In genomic region chr9:101486693-101487442, GRCh38 we compare ENCODE assay signal across 8 cellular contexts. TPM values are rescaled to one million over a fixed set of nuclear protein-coding genes. Genes with fewer than 3 reads are reported as not detected.
DNase-seq lines count a peak whose midpoint lies in the region; ATAC-seq and TF ChIP-seq lines count a peak whose summit lies in the region.

No MANE protein-coding gene starts in this region.

- CTCF ChIA-PET in WTC11 (lab: Charles Lee): interaction anchor here (0.7 to 3.3 kb wide), 17 partner anchors 8 to 80 kb away, joined by 3 to 37 read pairs (median 6); partner anchors contain the start of gene RNF20

- H3K27me3 ChIP-seq in HAP-1 (ENCODE audit: low read depth): no peaks in the 10 kb centered on the region

- peaks cover 22% of the 10 kb centered on the region for H3K4me1 Mint-ChIP-seq in WTC11

- no peaks in the 10 kb centered on the region for H3K36me3 Mint-ChIP-seq in WTC11

- H3K4me3 Mint-ChIP-seq in WTC11: peak overlapping the region; percentile 90

- H3K9me3 ChIP-seq in HAP-1: no peaks in the 10 kb centered on the region

- in situ Hi-C loops in HAP-1 (cut with MboI; ENCODE audit: low sequenced_read_pairs): no loop called here

- POLR2A ChIA-PET in WTC11 (lab: Charles Lee): interaction anchor here (0.7 to 2.7 kb wide), 8 partner anchors 19 to 51 kb away, joined by 3 to 10 read pairs (median 6); partner anchors contain the start of gene RNF20

- DNase-seq in DMS 273 treated with DMSO at 0.1 percent for 48 hours (lab: John Stamatoyannopoulos, UW) (peak; percentile 58), NCI-H1092 treated with DMSO at 0.1 percent for 48 hours (lab: John Stamatoyannopoulos, UW) (peak; percentile 87), WTC11 (ENCODE audit: low spot score) (peak; percentile 82), fibroblast of the conjunctiva (ENCODE audit: low read depth) (peak; percentile 14), myocyte (ENCODE audit: low read depth) (peak; percentile 71), HAP-1 (ENCODE audit: low spot score in 2 of 2) (no peak)

- no peaks in the 10 kb centered on the region for H3K9me3 Mint-ChIP-seq in WTC11

- H3K27ac Mint-ChIP-seq in WTC11: peak overlapping the region; percentile 89

- TF ChIP-seq CTCF in WTC11 (IDR thresholded peaks at IDR 0.05): no peak

- no peaks in the 10 kb centered on the region for H3K4me1 ChIP-seq in HAP-1

- no peaks in the 10 kb centered on the region for H3K36me3 ChIP-seq in HAP-1 (replicated peaks)

- peaks cover 6% of the 10 kb centered on the region for H3K27me3 Mint-ChIP-seq in WTC11 (ENCODE audit: low read depth)

- ATAC-seq in WTC11 (peak; percentile 92), HG03175 (IDR thresholded peaks at IDR 0.05; ENCODE audit: unreplicated experiment) (no peak), GM21576 (IDR thresholded peaks at IDR 0.05; ENCODE audit: unreplicated experiment) (no peak)

- H3K4me3 ChIP-seq in HAP-1: no peak overlapping the region

TF ChIP-seq in WTC11, 78 proteins besides CTCF, POLR2A, EP300 and RAD21 (continues in another document):
- peak; percentile 91; the same call in 1 of the 2 replicates for TF ChIP-seq TP53 (CRISPR knock-in tag; IDR thresholded peaks at IDR 0.05)
- no peak for TF ChIP-seq ATF1 (CRISPR knock-in tag; IDR thresholded peaks at IDR 0.05)
- TF ChIP-seq ZNF416 (CRISPR knock-in tag; IDR thresholded peaks at IDR 0.05): no peak
- TF ChIP-seq CREM (CRISPR knock-in tag; IDR thresholded peaks at IDR 0.05): peak; percentile 79
- TF ChIP-seq GTF2I (CRISPR knock-in tag; conservative IDR thresholded peaks at IDR 0.05): no peak
- no peak for TF ChIP-seq NR1H2 (CRISPR knock-in tag; IDR thresholded peaks at IDR 0.05)
- no peak; the same call in 1 of the 2 replicates for TF ChIP-seq AR (CRISPR knock-in tag; IDR thresholded peaks at IDR 0.05)
- TF ChIP-seq STAT6 (CRISPR knock-in tag; conservative IDR thresholded peaks at IDR 0.05; ENCODE audit: low read depth): no peak
- TF ChIP-seq EMX1 (CRISPR knock-in tag; IDR thresholded peaks at IDR 0.05): no peak
- TF ChIP-seq NFATC4 (CRISPR knock-in tag; IDR thresholded peaks at IDR 0.05): no peak
- TF ChIP-seq ERG (CRISPR knock-in tag; IDR thresholded peaks at IDR 0.05): no peak
- TF ChIP-seq RORB (CRISPR knock-in tag; IDR thresholded peaks at IDR 0.05): no peak
- peak; percentile 98 for TF ChIP-seq MAX (CRISPR knock-in tag; IDR thresholded peaks at IDR 0.05)
- peak; percentile 90 for TF ChIP-seq E2F5 (CRISPR knock-in tag; IDR thresholded peaks at IDR 0.05)
- peak; percentile 67 for TF ChIP-seq CBFB (CRISPR knock-in tag; IDR thresholded peaks at IDR 0.05; ENCODE audit: low read depth)
- peak; percentile 68; the same call in 1 of the 2 replicates for TF ChIP-seq ZNF281 (CRISPR knock-in tag; IDR thresholded peaks at IDR 0.05)
- no peak for TF ChIP-seq ATF2 (CRISPR knock-in tag; IDR thresholded peaks at IDR 0.05; ENCODE audit: borderline replicate concordance, low read depth)
- peak; percentile 85; the same call in 1 of the 2 replicates for TF ChIP-seq ZBTB21 (CRISPR knock-in tag; IDR thresholded peaks at IDR 0.05; ENCODE audit: borderline replicate concordance)

RNA-seq across cellular contexts. Expression of gene RNF20, which starts 46.8 kb away (rescaled TPM):
- total RNA-seq in WTC11 (2021) (46.5 to 52.6 TPM (median 51.8 TPM) in 3 replicates), myocyte (28.8 and 30.3 TPM in 2 replicates)
- 26.8 TPM for polyA plus RNA-seq in myocyte (2012)

RNA-seq across cellular contexts. Expression of gene ALDOB, which starts 51.3 kb away (rescaled TPM):
- total RNA-seq in WTC11 (2021) (0.85 to 1.5 TPM (median 0.94 TPM) in 3 replicates), myocyte (not detected in 2 replicates)
- 0.13 TPM for polyA plus RNA-seq in myocyte (2012)

Comparison
In these comparisons a context has a peak if more than half of its experiments do, and no peak if none do; other contexts are left out.
1. DNase-seq: peak in DMS 273 treated with DMSO at 0.1 percent for 48 hours (single experiment), NCI-H1092 treated with DMSO at 0.1 percent for 48 hours (single experiment), WTC11 (single experiment), fibroblast of the conjunctiva (single experiment) and myocyte (single experiment); none in HAP-1 (0 of 2).